ENCODE assay signal across 8 cellular contexts in genomic region chr10:92757066-92757716, GRCh38.
DNase-seq lines count a peak whose midpoint lies in the region; ATAC-seq and TF ChIP-seq lines count a peak whose summit lies in the region.

No MANE protein-coding gene starts in this region.

- peak; percentile 83 for ATAC-seq in GM18907 (IDR thresholded peaks at IDR 0.05; ENCODE audit: unreplicated experiment)
- peak; percentile 61 for ATAC-seq in HG03060 (IDR thresholded peaks at IDR 0.05; ENCODE audit: low read depth, unreplicated experiment)

- no peak overlapping the region for H3K4me3 ChIP-seq in epithelial cell of proximal tubule (ENCODE audit: low read depth, low read length)

- TF ChIP-seq CTCF in epithelial cell of proximal tubule (conservative IDR thresholded peaks at IDR 0.05; ENCODE audit: low read depth, low read length): peak; percentile 25

- DNase-seq in AG08396 (ENCODE audit: low spot score) (peak; percentile 85), OCI-M2 (lab: John Stamatoyannopoulos, UW; ENCODE audit: unreplicated experiment) (peak; percentile 68), epithelial cell of proximal tubule (ENCODE audit: low read depth) (no peak), mucosa of gallbladder (ENCODE audit: low spot score) (peak; percentile 86), NK-92 (lab: John Stamatoyannopoulos, UW; ENCODE audit: unreplicated experiment) (no peak)
- no peak for DNase-seq in activated CD4-positive, alpha-beta T cell treated with anti-CD3 and anti-CD28 coated beads, Interleukin-2, amount 50 U/mL, for 48 hours

Comparison
In these comparisons a context has a peak if more than half of its experiments do, and no peak if none do; other contexts are left out.
1. DNase-seq: peak in AG08396 (single experiment), OCI-M2 (single experiment) and mucosa of gallbladder (single experiment); none in epithelial cell of proximal tubule (single experiment), activated CD4-positive, alpha-beta T cell treated with anti-CD3 and anti-CD28 coated beads, Interleukin-2, amount 50 U/mL, for 48 hours (0 of 2) and NK-92 (single experiment).